ENCODE assay signal across 12 cellular contexts in genomic region chrX:110201799-110202198, GRCh38.
"Had no signal": no experiment of that assay in that cellular context is flagged by ENCODE, and none has a peak within 500 bp of the region (broad histone marks: within the 10 kb centered on the region; RNA-seq: fewer than 3 reads in every experiment).

No MANE protein-coding gene starts in this region.

- H3K79me2 ChIP-seq: hepatocyte had no signal

- ATAC-seq: activated T-cell treated with anti-CD3 and anti-CD28 coated beads, Interleukin-2, amount 50 U/mL, for 72 hours; gastroesophageal sphincter had no signal

- H3K9me3 ChIP-seq: ascending aorta, gastroesophageal sphincter had no signal

- H3K4me3 ChIP-seq: ascending aorta, cardiac muscle cell, gastroesophageal sphincter, hepatocyte, skin epidermis had no signal

- H3K9me3 Mint-ChIP-seq: activated CD4-positive, alpha-beta memory T cell treated with anti-CD3 and anti-CD28 coated beads for 36 hours; activated naive CD8-positive, alpha-beta T cell treated with anti-CD3 and anti-CD28 coated beads, Interleukin-2, amount 10 ng/mL, durations not matched to agents 7 days and 5 days; activated T-cell treated with anti-CD3 and anti-CD28 coated beads, Interleukin-2, amount 50 U/mL, for 72 hours; neural crest cell had no signal

- H3K27me3 ChIP-seq: ascending aorta, cardiac muscle cell, gastroesophageal sphincter, hepatocyte had no signal

- H3K36me3 Mint-ChIP-seq: activated CD4-positive, alpha-beta memory T cell treated with anti-CD3 and anti-CD28 coated beads for 36 hours; activated naive CD8-positive, alpha-beta T cell treated with anti-CD3 and anti-CD28 coated beads, Interleukin-2, amount 10 ng/mL, durations not matched to agents 7 days and 5 days had no signal

- H3K4me2 ChIP-seq: hepatocyte had no signal

- H3K4me1 ChIP-seq: ascending aorta, gastroesophageal sphincter had no signal

- DNase-seq: activated CD4-positive, alpha-beta memory T cell treated with anti-CD3 and anti-CD28 coated beads for 36 hours; activated CD4-positive, CD25-positive, alpha-beta regulatory T cell treated with anti-CD3 and anti-CD28 coated beads, Interleukin-2, amount 50 U/mL, for 72 hours; activated naive CD8-positive, alpha-beta T cell treated with anti-CD3 and anti-CD28 coated beads, Interleukin-2, amount 10 ng/mL, durations not matched to agents 7 days and 5 days; activated T-cell treated with anti-CD3 and anti-CD28 coated beads, Interleukin-2, amount 50 U/mL, for 72 hours; kidney glomerular epithelial cell; T-helper 2 cell had no signal

- H3K27ac ChIP-seq: ascending aorta, cardiac muscle cell, gastroesophageal sphincter, hepatocyte, skin epidermis had no signal

- H3K27me3 Mint-ChIP-seq: activated CD4-positive, alpha-beta memory T cell treated with anti-CD3 and anti-CD28 coated beads for 36 hours; activated naive CD8-positive, alpha-beta T cell treated with anti-CD3 and anti-CD28 coated beads, Interleukin-2, amount 10 ng/mL, durations not matched to agents 7 days and 5 days had no signal

- H3K4me1 Mint-ChIP-seq: activated naive CD8-positive, alpha-beta T cell treated with anti-CD3 and anti-CD28 coated beads, Interleukin-2, amount 10 ng/mL, durations not matched to agents 7 days and 5 days had no signal

- H3K36me3 ChIP-seq: gastroesophageal sphincter had no signal

- H3K4me3 Mint-ChIP-seq: activated CD4-positive, alpha-beta memory T cell treated with anti-CD3 and anti-CD28 coated beads for 36 hours; activated naive CD8-positive, alpha-beta T cell treated with anti-CD3 and anti-CD28 coated beads, Interleukin-2, amount 10 ng/mL, durations not matched to agents 7 days and 5 days; activated T-cell treated with anti-CD3 and anti-CD28 coated beads, Interleukin-2, amount 50 U/mL, for 72 hours; neural crest cell had no signal

- H2AFZ ChIP-seq: hepatocyte had no signal

- H3K27ac Mint-ChIP-seq: activated CD4-positive, alpha-beta memory T cell treated with anti-CD3 and anti-CD28 coated beads for 36 hours; activated naive CD8-positive, alpha-beta T cell treated with anti-CD3 and anti-CD28 coated beads, Interleukin-2, amount 10 ng/mL, durations not matched to agents 7 days and 5 days; activated T-cell treated with anti-CD3 and anti-CD28 coated beads, Interleukin-2, amount 50 U/mL, for 72 hours had no signal
